In genomic region chr12:107759410-107759809, GRCh38 we compare ENCODE assay signal across 8 cellular contexts.
A peak's percentile ranks its signal among the peaks of the same experiment; 100 is the strongest.
DNase-seq lines count a peak whose midpoint lies in the region; ATAC-seq, FAIRE-seq and TF ChIP-seq lines count a peak whose summit lies in the region.

No MANE protein-coding gene starts in this region.

- TF ChIP-seq CTCF in 22Rv1 (IDR thresholded peaks at IDR 0.05): no peak

- ATAC-seq in GM18520 (IDR thresholded peaks at IDR 0.05; ENCODE audit: unreplicated experiment): no peak

- FAIRE-seq in urothelium cell line (lab: Jason Lieb, UNC): no peak

- peak overlapping the region; percentile 63; the same call in 1 of the 2 replicates for H3K27ac ChIP-seq in 22Rv1

- DNase-seq in GM03348 (ENCODE audit: low spot score): peak; percentile 72
- DNase-seq in NOMO-1 treated with DMSO at 0.1 percent for 48 hours (lab: John Stamatoyannopoulos, UW; ENCODE audit: unreplicated experiment): peak; percentile 57
- peak; percentile 85 for DNase-seq in astrocyte of the hippocampus (ENCODE audit: low read depth, low spot score)
- DNase-seq in left kidney (ENCODE audit: low read depth, low spot score): peak; percentile 89
- DNase-seq in urothelium cell line (ENCODE audit: low spot score): peak; percentile 43
- no peak for DNase-seq in NCI-H345 (lab: John Stamatoyannopoulos, UW)
